ENCODE assay signal across 23 cellular contexts in genomic region chrX:149568701-149569296, GRCh38. TPM values are rescaled to one million over a fixed set of nuclear protein-coding genes. Genes with fewer than 3 reads are reported as not detected.
"Had no signal": no experiment of that assay in that cellular context is flagged by ENCODE, and none has a peak within 500 bp of the region (broad histone marks: within the 10 kb centered on the region; RNA-seq: fewer than 3 reads in every experiment).

No MANE protein-coding gene starts in this region.

- ATAC-seq: activated CD8-positive, alpha-beta T cell treated with anti-CD3 and anti-CD28 coated beads for 36 hours; activated T-helper 17 cell treated with anti-CD3 and anti-CD28 coated beads, Interleukin-2, amount 50 U/mL, for 72 hours; left cardiac atrium; lower lobe of right lung; natural killer cell; stimulated activated effector memory CD8-positive, alpha-beta T cell treated with anti-CD3 and anti-CD28 coated beads, Interleukin-12 subunit alpha, Interleukin-12 subunit beta, amount 100 ng/mL, for 72 hours had no signal

- H3K4me1 ChIP-seq: lower lobe of right lung, sigmoid colon, testis, upper lobe of left lung had no signal

- H3K4me1 Mint-ChIP-seq: activated B cell treated with CpG ODN at 0.5 μM for 24 hours; activated T-helper 17 cell treated with anti-CD3 and anti-CD28 coated beads, Interleukin-2, amount 50 U/mL, for 72 hours; stimulated activated effector memory CD8-positive, alpha-beta T cell treated with anti-CD3 and anti-CD28 coated beads, Interleukin-12 subunit alpha, Interleukin-12 subunit beta, amount 100 ng/mL, for 72 hours had no signal

- DNase-seq: activated B cell treated with CpG ODN at 0.5 μM for 24 hours; activated CD4-positive, alpha-beta T cell treated with anti-CD3 and anti-CD28 coated beads for 48 hours; activated CD8-positive, alpha-beta T cell treated with anti-CD3 and anti-CD28 coated beads for 36 hours; activated naive CD4-positive, alpha-beta T cell; activated naive CD8-positive, alpha-beta T cell treated with anti-CD3 and anti-CD28 coated beads for 36 hours; activated T-cell treated with anti-CD3 and anti-CD28 coated beads, Interleukin-2, amount 50 U/mL, for 1 hour; amniotic stem cell; dorsolateral prefrontal cortex; foreskin fibroblast; left cardiac atrium; lower lobe of right lung; natural killer cell; sigmoid colon; stimulated activated CD4-positive, alpha-beta T cell treated with anti-CD3 and anti-CD28 coated beads, Interleukin-4, amount 100 ng/mL, for 24 hours; testis; upper lobe of left lung had no signal

- H3K36me3 ChIP-seq: cardiac muscle cell, lower lobe of right lung, sigmoid colon, upper lobe of left lung had no signal

- H3K9me3 ChIP-seq: lower lobe of right lung, sigmoid colon, testis, upper lobe of left lung had no signal

- H3K27me3 ChIP-seq: cardiac muscle cell, hepatocyte, sigmoid colon, testis, upper lobe of left lung had no signal

- H3K27me3 Mint-ChIP-seq: activated T-helper 17 cell treated with anti-CD3 and anti-CD28 coated beads, Interleukin-2, amount 50 U/mL, for 72 hours had no signal

- H3K36me3 Mint-ChIP-seq: activated naive CD8-positive, alpha-beta T cell treated with anti-CD3 and anti-CD28 coated beads for 36 hours; natural killer cell; stimulated activated effector memory CD8-positive, alpha-beta T cell treated with anti-CD3 and anti-CD28 coated beads, Interleukin-12 subunit alpha, Interleukin-12 subunit beta, amount 100 ng/mL, for 72 hours had no signal

- H3K4me3 ChIP-seq: cardiac muscle cell, dorsolateral prefrontal cortex, hepatocyte, lower lobe of right lung, sigmoid colon, testis, upper lobe of left lung had no signal

- H3K27ac ChIP-seq: cardiac muscle cell, dorsolateral prefrontal cortex, epithelial cell of prostate, hepatocyte, lower lobe of right lung, sigmoid colon, testis, upper lobe of left lung had no signal

- H3K9me3 Mint-ChIP-seq: activated B cell treated with CpG ODN at 0.5 μM for 24 hours; activated CD8-positive, alpha-beta T cell treated with anti-CD3 and anti-CD28 coated beads for 36 hours; activated naive CD8-positive, alpha-beta T cell treated with anti-CD3 and anti-CD28 coated beads for 36 hours; activated T-helper 17 cell treated with anti-CD3 and anti-CD28 coated beads, Interleukin-2, amount 50 U/mL, for 72 hours; natural killer cell; stimulated activated effector memory CD8-positive, alpha-beta T cell treated with anti-CD3 and anti-CD28 coated beads, Interleukin-12 subunit alpha, Interleukin-12 subunit beta, amount 100 ng/mL, for 72 hours had no signal

- H3K4me3 Mint-ChIP-seq: activated B cell treated with CpG ODN at 0.5 μM for 24 hours; activated CD8-positive, alpha-beta T cell treated with anti-CD3 and anti-CD28 coated beads for 36 hours; activated naive CD8-positive, alpha-beta T cell treated with anti-CD3 and anti-CD28 coated beads for 36 hours; activated T-helper 17 cell treated with anti-CD3 and anti-CD28 coated beads, Interleukin-2, amount 50 U/mL, for 72 hours; natural killer cell; stimulated activated effector memory CD8-positive, alpha-beta T cell treated with anti-CD3 and anti-CD28 coated beads, Interleukin-12 subunit alpha, Interleukin-12 subunit beta, amount 100 ng/mL, for 72 hours had no signal

- H3K27ac Mint-ChIP-seq: activated B cell treated with CpG ODN at 0.5 μM for 24 hours; activated CD8-positive, alpha-beta T cell treated with anti-CD3 and anti-CD28 coated beads for 36 hours; activated naive CD8-positive, alpha-beta T cell treated with anti-CD3 and anti-CD28 coated beads for 36 hours; activated T-helper 17 cell treated with anti-CD3 and anti-CD28 coated beads, Interleukin-2, amount 50 U/mL, for 72 hours; natural killer cell; stimulated activated effector memory CD8-positive, alpha-beta T cell treated with anti-CD3 and anti-CD28 coated beads, Interleukin-12 subunit alpha, Interleukin-12 subunit beta, amount 100 ng/mL, for 72 hours had no signal

RNA-seq across cellular contexts. Expression of gene MAGEA9B, which starts 18.5 kb away (rescaled TPM):
- total RNA-seq: activated B cell treated with CpG ODN at 0.5 μM for 24 hours; activated CD8-positive, alpha-beta T cell treated with anti-CD3 and anti-CD28 coated beads for 36 hours; activated naive CD8-positive, alpha-beta T cell treated with anti-CD3 and anti-CD28 coated beads for 36 hours; activated T-helper 17 cell treated with anti-CD3 and anti-CD28 coated beads, Interleukin-2, amount 50 U/mL, for 72 hours; cardiac muscle cell; glomerular endothelial cell; left cardiac atrium; lower lobe of right lung; mesenteric fat pad; natural killer cell; sigmoid colon; upper lobe of left lung had no signal
- polyA plus RNA-seq: cardiac muscle cell, hepatocyte, sigmoid colon had no signal

RNA-seq across cellular contexts. Expression of gene HSFX3, which starts 19.1 kb away (rescaled TPM):
- total RNA-seq: activated B cell treated with CpG ODN at 0.5 μM for 24 hours; activated CD8-positive, alpha-beta T cell treated with anti-CD3 and anti-CD28 coated beads for 36 hours; activated naive CD8-positive, alpha-beta T cell treated with anti-CD3 and anti-CD28 coated beads for 36 hours; activated T-helper 17 cell treated with anti-CD3 and anti-CD28 coated beads, Interleukin-2, amount 50 U/mL, for 72 hours; cardiac muscle cell; glomerular endothelial cell; hepatocyte; left cardiac atrium; lower lobe of right lung; mesenteric fat pad; natural killer cell; sigmoid colon; upper lobe of left lung had no signal
- polyA plus RNA-seq: cardiac muscle cell, hepatocyte, sigmoid colon had no signal

RNA-seq across cellular contexts. Expression of gene HSFX2, which starts 26.3 kb away (rescaled TPM):
- total RNA-seq: activated CD8-positive, alpha-beta T cell treated with anti-CD3 and anti-CD28 coated beads for 36 hours; activated naive CD8-positive, alpha-beta T cell treated with anti-CD3 and anti-CD28 coated beads for 36 hours; activated T-helper 17 cell treated with anti-CD3 and anti-CD28 coated beads, Interleukin-2, amount 50 U/mL, for 72 hours; cardiac muscle cell; hepatocyte; left cardiac atrium; lower lobe of right lung; mesenteric fat pad; sigmoid colon had no signal
